In genomic region chr12:69985656-69986055, GRCh38 we compare ENCODE assay signal across 9 cellular contexts.
DNase-seq lines count a peak whose midpoint lies in the region; ATAC-seq and TF ChIP-seq lines count a peak whose summit lies in the region.
"Had no signal": no experiment of that assay in that cellular context is flagged by ENCODE, and none has a peak within 500 bp of the region (broad histone marks: within the 10 kb centered on the region; RNA-seq: fewer than 3 reads in every experiment).

No MANE protein-coding gene starts in this region.

- H3K79me2 ChIP-seq in OCI-LY7 (ENCODE audit: insufficient read depth, low read depth, low read length) = no peaks in the 10 kb centered on the region

- POLR2A ChIA-PET in OCI-LY7 (lab: Charles Lee) = no interaction called here

- CTCF ChIA-PET in OCI-LY7 (lab: Charles Lee; ENCODE audit: unreplicated experiment) = no interaction called here

- H3K4me3 ChIP-seq in OCI-LY7 (ENCODE audit: low read depth, low read length, poor library complexity, severe bottlenecking) (no peak overlapping the region), esophagus muscularis mucosa (no peak overlapping the region), psoas muscle (no peak overlapping the region)
- H3K4me3 ChIP-seq: BLaER1 had no signal

- H2AFZ ChIP-seq in OCI-LY7 (ENCODE audit: low read length) = no peak overlapping the region

- no peak for TF ChIP-seq EP300 in esophagus muscularis mucosa (IDR thresholded peaks at IDR 0.05)

- H3K9me2 ChIP-seq in OCI-LY7 (ENCODE audit: insufficient read depth, low read length) = no peaks in the 10 kb centered on the region

- WGBS in esophagus muscularis mucosa = 97% methylated on average over 4 of the region's 4 CpGs
- 80 to 92% (median 90%) methylated on average over 4 of the region's 4 CpGs for WGBS in psoas muscle, 3 donors

- H3K27ac ChIP-seq in OCI-LY7 (ENCODE audit: low read depth, low read length, poor library complexity, severe bottlenecking) (no peak overlapping the region), esophagus muscularis mucosa (replicated peaks in 1 of 4) (no peak overlapping the region), psoas muscle (no peak overlapping the region)
- H3K27ac ChIP-seq: BLaER1 had no signal

- H3K4me1 ChIP-seq in OCI-LY7 (ENCODE audit: insufficient read depth, low read length, poor library complexity, severe bottlenecking) (no peaks in the 10 kb centered on the region), esophagus muscularis mucosa (peaks cover 0 to 22% (median 21%) of the 10 kb centered on the region in 4 donors), psoas muscle (no peaks in the 10 kb centered on the region)
- H3K4me1 ChIP-seq: BLaER1 had no signal

- TF ChIP-seq POLR2A in esophagus muscularis mucosa (IDR thresholded peaks at IDR 0.05; ENCODE audit: low read depth) = no peak

- H4K20me1 ChIP-seq in OCI-LY7 (ENCODE audit: insufficient read depth, low read length) = no peaks in the 10 kb centered on the region
- H4K20me1 ChIP-seq: BLaER1 had no signal

- intact Hi-C loops in OCI-LY7 (cut with micrococcal nuclease; ENCODE audit: unreplicated experiment) (loop anchor here (5.0 kb wide), 1 partner anchor 83 kb away; no protein-coding TSS in a partner anchor), left colon (cut with DNase I, micrococcal nuclease) (no loop called here), esophagus muscularis mucosa (cut with DNase I) (no loop called here), psoas muscle (cut with DNase I) (no loop called here)

- no TSS peak for BruUV-seq in OCI-LY7 (replicated peaks; lab: Mats Ljungman, UMichigan)

- ATAC-seq in HG02610 (IDR thresholded peaks at IDR 0.05; ENCODE audit: unreplicated experiment) = peak; percentile 68
- peak; percentile 70 for ATAC-seq in left colon
- ATAC-seq in psoas muscle = no peak

- H3K36me3 ChIP-seq in OCI-LY7 (ENCODE audit: insufficient read depth, low read length) (no peaks in the 10 kb centered on the region), esophagus muscularis mucosa (no peaks in the 10 kb centered on the region), psoas muscle (ENCODE audit: insufficient read depth in 1 of 2, low read depth in 1 of 2) (no peaks in the 10 kb centered on the region)
- H3K36me3 ChIP-seq: BLaER1 had no signal

- no peak overlapping the region for H3K4me2 ChIP-seq in OCI-LY7 (ENCODE audit: low read length)
- H3K4me2 ChIP-seq: BLaER1 had no signal

- H3K27me3 ChIP-seq in esophagus muscularis mucosa (no peaks in the 10 kb centered on the region), psoas muscle (ENCODE audit: insufficient read depth in 3 of 3, low read length in 2 of 3) (no peaks in the 10 kb centered on the region)
- H3K27me3 ChIP-seq: BLaER1 had no signal

- peak; percentile 32 for DNase-seq in NCI-H2171 treated with DMSO at 0.1 percent for 48 hours (lab: John Stamatoyannopoulos, UW)
- DNase-seq in NCI-H2171 (lab: John Stamatoyannopoulos, UW) = no peak
- peak; percentile 42 for DNase-seq in OCI-LY7 (ENCODE audit: low spot score)
- DNase-seq in left colon = peak in 1 of 2 donors; percentile 39
- DNase-seq in esophagus muscularis mucosa (ENCODE audit: extremely low spot score) = no peak
- no peak for DNase-seq in psoas muscle
- DNase-seq in dedifferentiated amniotic fluid mesenchymal stem cell (ENCODE audit: extremely low spot score) = no peak

- H3K9me3 ChIP-seq in OCI-LY7 (ENCODE audit: low read length) (no peaks in the 10 kb centered on the region), esophagus muscularis mucosa (no peaks in the 10 kb centered on the region), psoas muscle (no peaks in the 10 kb centered on the region)
- H3K9me3 ChIP-seq: BLaER1 had no signal

- TF ChIP-seq CTCF in OCI-LY7 (conservative IDR thresholded peaks at IDR 0.05; ENCODE audit: low read length) (peak; percentile 70), esophagus muscularis mucosa (IDR thresholded peaks at IDR 0.05) (no peak), psoas muscle (IDR thresholded peaks at IDR 0.05) (no peak)

Comparison
In these comparisons a context has a peak if more than half of its experiments do, and no peak if none do; other contexts are left out.
1. DNase-seq: peak in NCI-H2171 treated with DMSO at 0.1 percent for 48 hours (single experiment) and OCI-LY7 (single experiment); none in NCI-H2171 (single experiment), esophagus muscularis mucosa (single experiment), psoas muscle (0 of 2) and dedifferentiated amniotic fluid mesenchymal stem cell (single experiment).
2. ATAC-seq: peak in HG02610 (single experiment) and left colon (single experiment); none in psoas muscle (0 of 4).